22 cellular contexts compared by ENCODE assay signal in genomic region chrX:15913161-15913560, GRCh38.
"Had no signal": no experiment of that assay in that cellular context is flagged by ENCODE, and none has a peak within 500 bp of the region (broad histone marks: within the 10 kb centered on the region; RNA-seq: fewer than 3 reads in every experiment).

No MANE protein-coding gene starts in this region.

- H3K9me3 Mint-ChIP-seq: activated CD4-positive, alpha-beta memory T cell treated with anti-CD3 and anti-CD28 coated beads for 36 hours; activated naive CD4-positive, alpha-beta T cell treated with anti-CD3 and anti-CD28 coated beads for 36 hours; activated T-helper 2 cell treated with anti-CD3 and anti-CD28 coated beads, Interferon-gamma antibody, Interleukin-2, Interleukin-4, amounts not matched to agents 10 μg/mL and 5 μg/mL and 100 μg/mL, durations not matched to agents 14 hours and 24 hours and 36 hours; naive thymus-derived CD4-positive, alpha-beta T cell; stimulated activated naive B cell treated with anti-CD40 and anti-IgM and Interleukin-4, amounts not matched to agents 10 μg/mL and 1 μg/mL and 100 μg/mL, for 72 hours had no signal

- H3K4me3 ChIP-seq: cardiac muscle cell, coronary artery, esophagus muscularis mucosa, mucosa of descending colon, tibial artery, uterus had no signal

- DNase-seq: activated CD4-positive, alpha-beta memory T cell treated with anti-CD3 and anti-CD28 coated beads for 36 hours; activated CD4-positive, CD25-positive, alpha-beta regulatory T cell treated with anti-CD3 and anti-CD28 coated beads, Interleukin-2, amount 50 U/mL, for 72 hours; activated CD8-positive, alpha-beta memory T cell treated with anti-CD3 and anti-CD28 coated beads, Interleukin-2, amount 10 ng/mL, durations not matched to agents 7 days and 5 days; activated naive CD4-positive, alpha-beta T cell treated with anti-CD3 and anti-CD28 coated beads for 36 hours; activated T-cell treated with anti-CD3 and anti-CD28 coated beads, Interleukin-2, amount 50 U/mL, for 1 hour; effector CD4-positive, alpha-beta T cell; left ventricle myocardium superior; mucosa of descending colon; naive thymus-derived CD4-positive, alpha-beta T cell; stimulated activated CD4-positive, alpha-beta T cell treated with anti-CD3 and anti-CD28 coated beads, Interleukin-12 subunit alpha, Interleukin-12 subunit beta, amount 100 ng/mL, for 4 hours; stimulated activated CD4-positive, alpha-beta T cell treated with anti-CD3 and anti-CD28 coated beads, Interleukin-2, amount 100 ng/mL, for 24 hours; stimulated activated naive B cell treated with anti-CD40 and anti-IgM and Interleukin-4, amounts not matched to agents 10 μg/mL and 1 μg/mL and 100 μg/mL, for 72 hours; T-helper 9 cell; tibial artery; uterus had no signal

- H3K4me1 Mint-ChIP-seq: activated CD8-positive, alpha-beta memory T cell treated with anti-CD3 and anti-CD28 coated beads, Interleukin-2, amount 10 ng/mL, durations not matched to agents 7 days and 5 days had no signal

- H3K36me3 Mint-ChIP-seq: activated CD4-positive, alpha-beta memory T cell treated with anti-CD3 and anti-CD28 coated beads for 36 hours; activated CD8-positive, alpha-beta memory T cell treated with anti-CD3 and anti-CD28 coated beads, Interleukin-2, amount 10 ng/mL, durations not matched to agents 7 days and 5 days; naive thymus-derived CD4-positive, alpha-beta T cell had no signal

- H2AFZ ChIP-seq: parathyroid adenoma had no signal

- H3K27ac Mint-ChIP-seq: activated CD4-positive, alpha-beta memory T cell treated with anti-CD3 and anti-CD28 coated beads for 36 hours; activated CD8-positive, alpha-beta memory T cell treated with anti-CD3 and anti-CD28 coated beads, Interleukin-2, amount 10 ng/mL, durations not matched to agents 7 days and 5 days; activated naive CD4-positive, alpha-beta T cell treated with anti-CD3 and anti-CD28 coated beads for 36 hours; activated T-helper 2 cell treated with anti-CD3 and anti-CD28 coated beads, Interferon-gamma antibody, Interleukin-2, Interleukin-4, amounts not matched to agents 10 μg/mL and 5 μg/mL and 100 μg/mL, durations not matched to agents 14 hours and 24 hours and 36 hours; memory B cell; naive thymus-derived CD4-positive, alpha-beta T cell; stimulated activated naive B cell treated with anti-CD40 and anti-IgM and Interleukin-4, amounts not matched to agents 10 μg/mL and 1 μg/mL and 100 μg/mL, for 72 hours had no signal

- H3K27ac ChIP-seq: cardiac muscle cell, coronary artery, esophagus muscularis mucosa, neutrophil, parathyroid adenoma, tibial artery, uterus had no signal

- H3K79me2 ChIP-seq: parathyroid adenoma had no signal

- H3K4me1 ChIP-seq: parathyroid adenoma, tibial artery, uterus had no signal

- H3K27me3 Mint-ChIP-seq: activated CD4-positive, alpha-beta memory T cell treated with anti-CD3 and anti-CD28 coated beads for 36 hours; memory B cell had no signal

- H3K4me3 Mint-ChIP-seq: activated CD4-positive, alpha-beta memory T cell treated with anti-CD3 and anti-CD28 coated beads for 36 hours; activated CD8-positive, alpha-beta memory T cell treated with anti-CD3 and anti-CD28 coated beads, Interleukin-2, amount 10 ng/mL, durations not matched to agents 7 days and 5 days; activated naive CD4-positive, alpha-beta T cell treated with anti-CD3 and anti-CD28 coated beads for 36 hours; memory B cell; naive thymus-derived CD4-positive, alpha-beta T cell; stimulated activated naive B cell treated with anti-CD40 and anti-IgM and Interleukin-4, amounts not matched to agents 10 μg/mL and 1 μg/mL and 100 μg/mL, for 72 hours had no signal

- H3K36me3 ChIP-seq: cardiac muscle cell, esophagus muscularis mucosa, neutrophil, tibial artery, uterus had no signal

- H3K9me3 ChIP-seq: esophagus muscularis mucosa, mucosa of descending colon, neutrophil, tibial artery, uterus had no signal

- H3K9ac ChIP-seq: parathyroid adenoma had no signal

- H3K27me3 ChIP-seq: cardiac muscle cell, esophagus muscularis mucosa, neutrophil, tibial artery, uterus had no signal
